1 cellular context compared by ENCODE assay signal in genomic region chr3:5166846-5167245, GRCh38.
TF ChIP-seq lines count a peak whose summit lies in the region.

No MANE protein-coding gene starts in this region.

TF ChIP-seq in GM23338, 12 proteins besides CTCF, POLR2A, EP300 and RAD21 (continued from another document):
- TF ChIP-seq ZNF462 (CRISPR knock-in tag; IDR thresholded peaks at IDR 0.05) (no peak), POLR2AphosphoS5 (IDR thresholded peaks at IDR 0.05; ENCODE audit: low read depth) (no peak), EZH2 (IDR thresholded peaks at IDR 0.05; ENCODE audit: low read depth, unreplicated experiment) (no peak), ZNF331 (CRISPR knock-in tag; IDR thresholded peaks at IDR 0.05; ENCODE audit: low read depth) (no peak), CREB1 (CRISPR knock-in tag; IDR thresholded peaks at IDR 0.05; ENCODE audit: low read depth) (no peak), ZNF114 (CRISPR knock-in tag; IDR thresholded peaks at IDR 0.05) (no peak), JUNB (IDR thresholded peaks at IDR 0.05; ENCODE audit: unreplicated experiment) (no peak)
